13 cellular contexts compared by ENCODE assay signal in the genomic region with DNA sequence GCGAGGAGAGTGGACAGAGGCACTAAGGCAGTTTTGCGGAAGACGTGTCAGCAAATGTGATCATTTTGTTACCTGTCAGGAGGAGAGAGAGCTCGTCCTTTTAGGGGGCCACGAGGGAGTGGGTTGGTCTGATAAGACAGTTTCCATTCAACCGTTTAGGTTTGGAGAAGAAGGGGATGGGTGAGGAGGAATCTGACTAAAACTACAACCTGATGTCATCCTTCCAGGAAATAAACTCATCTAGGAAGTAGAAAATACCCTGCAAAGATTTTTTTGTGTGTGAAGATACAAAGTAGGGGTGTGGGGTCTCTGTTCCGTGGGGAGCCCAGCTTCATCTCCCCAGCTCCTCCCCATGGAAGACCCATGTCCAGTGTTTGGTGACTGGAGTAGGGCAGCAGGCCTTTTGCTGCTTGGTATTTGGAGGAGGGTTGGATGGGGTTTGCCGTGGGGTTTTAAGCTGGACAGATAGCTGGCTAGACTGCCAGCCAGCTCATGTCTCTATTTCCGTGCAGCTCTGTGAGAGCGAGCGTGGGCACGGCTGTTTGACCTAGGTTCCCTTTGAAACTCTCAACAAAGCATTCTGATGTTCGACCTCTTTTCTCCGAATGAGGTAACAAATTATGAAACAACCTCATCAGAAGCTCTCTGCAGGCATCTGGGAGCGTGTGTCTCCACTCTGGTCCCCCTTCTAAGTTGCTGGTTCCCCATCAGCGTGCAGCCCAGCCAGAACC.
DNase-seq lines count a peak whose midpoint lies in the region; ATAC-seq and TF ChIP-seq lines count a peak whose summit lies in the region.
"Had no signal": no experiment of that assay in that cellular context is flagged by ENCODE, and none has a peak within 500 bp of the region (broad histone marks: within the 10 kb centered on the region; RNA-seq: fewer than 3 reads in every experiment).

No MANE protein-coding gene starts in this region.

- H3K27me3 Mint-ChIP-seq in activated naive CD8-positive, alpha-beta T cell treated with anti-CD3 and anti-CD28 coated beads, Interleukin-2, amount 50 U/mL, for 24 hours, result no peaks in the 10 kb centered on the region
- no peaks in the 10 kb centered on the region for H3K27me3 Mint-ChIP-seq in activated naive CD8-positive, alpha-beta T cell treated with anti-CD3 and anti-CD28 coated beads for 36 hours
- H3K27me3 Mint-ChIP-seq in HFFc6 (ENCODE audit: insufficient read depth) (no peaks in the 10 kb centered on the region; the same call in none of the 2 replicates), type B pancreatic cell (peaks cover 5% of the 10 kb centered on the region)
- H3K27me3 Mint-ChIP-seq in effector memory CD8-positive, alpha-beta T cell, result no peaks in the 10 kb centered on the region

- no peak for TF ChIP-seq CTCF in HFFc6 (IDR thresholded peaks at IDR 0.05)
- TF ChIP-seq CTCF in type B pancreatic cell (conservative IDR thresholded peaks at IDR 0.05), result no peak
- TF ChIP-seq CTCF in ovary (IDR thresholded peaks at IDR 0.05), result no peak

- intact Hi-C loops in ovary (cut with DNase I), result no loop called here

- no peak for TF ChIP-seq POLR2A in ovary (IDR thresholded peaks at IDR 0.05)

- peaks cover 14% of the 10 kb centered on the region for H3K4me1 Mint-ChIP-seq in activated naive CD8-positive, alpha-beta T cell treated with anti-CD3 and anti-CD28 coated beads, Interleukin-2, amount 50 U/mL, for 24 hours
- peaks cover 12% of the 10 kb centered on the region for H3K4me1 Mint-ChIP-seq in activated naive CD8-positive, alpha-beta T cell treated with anti-CD3 and anti-CD28 coated beads for 36 hours
- H3K4me1 Mint-ChIP-seq in HFFc6 (ENCODE audit: low read depth), result peaks cover 77% of the 10 kb centered on the region
- H3K4me1 Mint-ChIP-seq in effector memory CD8-positive, alpha-beta T cell (ENCODE audit: low read depth in 2 of 2), result peaks cover 9 to 11% of the 10 kb centered on the region in 2 donors
- peaks cover 79% of the 10 kb centered on the region for H3K4me1 Mint-ChIP-seq in type B pancreatic cell (ENCODE audit: unreplicated experiment)

- peaks cover 9% of the 10 kb centered on the region for H3K36me3 Mint-ChIP-seq in activated naive CD8-positive, alpha-beta T cell treated with anti-CD3 and anti-CD28 coated beads, Interleukin-2, amount 50 U/mL, for 24 hours (ENCODE audit: low read depth)
- peaks cover 10% of the 10 kb centered on the region for H3K36me3 Mint-ChIP-seq in activated naive CD8-positive, alpha-beta T cell treated with anti-CD3 and anti-CD28 coated beads for 36 hours
- H3K36me3 Mint-ChIP-seq in HFFc6 (ENCODE audit: low read depth) (peaks cover 19% of the 10 kb centered on the region), type B pancreatic cell (peaks cover 10% of the 10 kb centered on the region)
- H3K36me3 Mint-ChIP-seq in effector memory CD8-positive, alpha-beta T cell (ENCODE audit: insufficient read depth), result peaks cover 17% of the 10 kb centered on the region

- no peak for ATAC-seq in activated naive CD8-positive, alpha-beta T cell treated with anti-CD3 and anti-CD28 coated beads, Interleukin-2, amount 50 U/mL, for 24 hours
- ATAC-seq in effector memory CD8-positive, alpha-beta T cell (replicated peaks), result no peak

- no peak overlapping the region for H3K27ac ChIP-seq in ovary

- no peaks in the 10 kb centered on the region for H3K27me3 ChIP-seq in ovary
- H3K27me3 ChIP-seq: BE2C had no signal

- H3K9me3 Mint-ChIP-seq in activated naive CD8-positive, alpha-beta T cell treated with anti-CD3 and anti-CD28 coated beads, Interleukin-2, amount 50 U/mL, for 24 hours, result no peaks in the 10 kb centered on the region
- no peaks in the 10 kb centered on the region for H3K9me3 Mint-ChIP-seq in activated naive CD8-positive, alpha-beta T cell treated with anti-CD3 and anti-CD28 coated beads for 36 hours
- H3K9me3 Mint-ChIP-seq in HFFc6 (no peaks in the 10 kb centered on the region), type B pancreatic cell (no peaks in the 10 kb centered on the region)
- H3K9me3 Mint-ChIP-seq in effector memory CD8-positive, alpha-beta T cell, result no peaks in the 10 kb centered on the region

- H3K27ac Mint-ChIP-seq in activated naive CD8-positive, alpha-beta T cell treated with anti-CD3 and anti-CD28 coated beads, Interleukin-2, amount 50 U/mL, for 24 hours, result peak overlapping the region; percentile 20
- no peak overlapping the region for H3K27ac Mint-ChIP-seq in activated naive CD8-positive, alpha-beta T cell treated with anti-CD3 and anti-CD28 coated beads for 36 hours
- H3K27ac Mint-ChIP-seq in HFFc6 (peak overlapping the region; percentile 42; the same call in 1 of the 2 replicates), type B pancreatic cell (peak overlapping the region; percentile 60)
- H3K27ac Mint-ChIP-seq in effector memory CD8-positive, alpha-beta T cell, result peak overlapping the region; percentile 24 to 30

- no peak overlapping the region for H3K4me3 Mint-ChIP-seq in activated naive CD8-positive, alpha-beta T cell treated with anti-CD3 and anti-CD28 coated beads, Interleukin-2, amount 50 U/mL, for 24 hours
- H3K4me3 Mint-ChIP-seq in activated naive CD8-positive, alpha-beta T cell treated with anti-CD3 and anti-CD28 coated beads for 36 hours, result no peak overlapping the region
- H3K4me3 Mint-ChIP-seq in HFFc6 (peak overlapping the region; percentile 7; the same call in 1 of the 2 replicates), type B pancreatic cell (peak overlapping the region; percentile 8)
- H3K4me3 Mint-ChIP-seq in effector memory CD8-positive, alpha-beta T cell, result no peak overlapping the region

- peaks cover 14% of the 10 kb centered on the region for H3K4me1 ChIP-seq in ovary (ENCODE audit: insufficient read depth)

- H3K9me3 ChIP-seq in ovary, result no peaks in the 10 kb centered on the region
- H3K9me3 ChIP-seq: BE2C had no signal

- DNase-seq in activated naive CD8-positive, alpha-beta T cell treated with anti-CD3 and anti-CD28 coated beads, Interleukin-2, amount 50 U/mL, for 24 hours, result no peak
- no peak for DNase-seq in activated naive CD8-positive, alpha-beta T cell treated with anti-CD3 and anti-CD28 coated beads for 36 hours
- DNase-seq in HFFc6 (no peak), type B pancreatic cell (ENCODE audit: extremely low spot score, unreplicated experiment) (no peak), ovary (no peak)
- no peak for DNase-seq in effector memory CD8-positive, alpha-beta T cell
- DNase-seq in effector CD4-positive, alpha-beta T cell, result no peak
- DNase-seq: BE2C, Karpas-422, MM.1S, NCI-H1105, NCI-H1694 treated with DMSO at 0.1 percent for 48 hours, SHP77 had no signal

- no peaks in the 10 kb centered on the region for H3K36me3 ChIP-seq in ovary
- H3K36me3 ChIP-seq: BE2C had no signal

- no peak for TF ChIP-seq EP300 in ovary (IDR thresholded peaks at IDR 0.05)

- 91 to 93% (median 93%) methylated on average over 16 of the region's 16 CpGs for WGBS in ovary, 3 donors

- no peak overlapping the region for H3K4me3 ChIP-seq in ovary

Comparison
In these comparisons a context has a peak if more than half of its experiments do, and no peak if none do; other contexts are left out.
1. H3K4me3 Mint-ChIP-seq: peak in HFFc6 (single experiment) and type B pancreatic cell (single experiment); none in activated naive CD8-positive, alpha-beta T cell treated with anti-CD3 and anti-CD28 coated beads, Interleukin-2, amount 50 U/mL, for 24 hours (single experiment), activated naive CD8-positive, alpha-beta T cell treated with anti-CD3 and anti-CD28 coated beads for 36 hours (single experiment) and effector memory CD8-positive, alpha-beta T cell (0 of 2).